ENCODE assay signal across 1 cellular context in genomic region chr17:74770498-74771318, GRCh38.
TF ChIP-seq lines count a peak whose summit lies in the region.

No MANE protein-coding gene starts in this region.

TF ChIP-seq in HepG2, 621 proteins besides CTCF, POLR2A, EP300 and RAD21 (continued from another document and continues in another):
- TF ChIP-seq ARID4A (CRISPR knock-in tag; IDR thresholded peaks at IDR 0.05; ENCODE audit: borderline replicate concordance) (peak; percentile 82; the same call in 1 of the 2 replicates), RFX1 (IDR thresholded peaks at IDR 0.05) (no peak), ZNF747 (CRISPR knock-in tag; IDR thresholded peaks at IDR 0.05; ENCODE audit: borderline replicate concordance) (peak; percentile 83; the same call in 1 of the 2 replicates), ZNF83 (CRISPR knock-in tag; IDR thresholded peaks at IDR 0.05; ENCODE audit: borderline replicate concordance) (0 out of 2 replicates have a peak, but pooled peaks have one; percentile 42), BCL3 (CRISPR knock-in tag; IDR thresholded peaks at IDR 0.05) (no peak), ZNF609 (CRISPR knock-in tag; IDR thresholded peaks at IDR 0.05; ENCODE audit: borderline replicate concordance) (no peak; the same call in 1 of the 2 replicates), PCBP2 (optimal IDR thresholded peaks at IDR 0.05; ENCODE audit: low read depth, low read length, poor library complexity, severe bottlenecking) (no peak), HDAC2 (CRISPR knock-in tag; IDR thresholded peaks at IDR 0.05) (peak; percentile 66; the same call in 1 of the 2 replicates), CAMTA2 (CRISPR knock-in tag; IDR thresholded peaks at IDR 0.05; ENCODE audit: borderline replicate concordance) (no peak), HMGXB3 (CRISPR knock-in tag; IDR thresholded peaks at IDR 0.05; ENCODE audit: borderline replicate concordance) (peak; percentile 20; the same call in 1 of the 2 replicates), ARID5B (CRISPR knock-in tag; IDR thresholded peaks at IDR 0.05) (peak; percentile 32), REXO4 (CRISPR knock-in tag; IDR thresholded peaks at IDR 0.05; ENCODE audit: borderline replicate concordance) (no peak), MTA1 (CRISPR knock-in tag; IDR thresholded peaks at IDR 0.05; ENCODE audit: borderline replicate concordance) (no peak), KAT7 (CRISPR knock-in tag; IDR thresholded peaks at IDR 0.05; ENCODE audit: borderline replicate concordance) (no peak), ERF (CRISPR knock-in tag; IDR thresholded peaks at IDR 0.05) (peak; percentile 77), ZNF101 (CRISPR knock-in tag; IDR thresholded peaks at IDR 0.05; ENCODE audit: borderline replicate concordance, low read depth) (no peak), ZNF496 (CRISPR knock-in tag; IDR thresholded peaks at IDR 0.05; ENCODE audit: insufficient replicate concordance) (no peak), ZBTB8A (CRISPR knock-in tag; IDR thresholded peaks at IDR 0.05; ENCODE audit: borderline replicate concordance, low read depth) (no peak; the same call in 1 of the 2 replicates), ZNF629 (CRISPR knock-in tag; conservative IDR thresholded peaks at IDR 0.05) (no peak), ZNF407 (CRISPR knock-in tag; IDR thresholded peaks at IDR 0.05; ENCODE audit: not compliant biosample characterization) (no peak), ZNF337 (CRISPR knock-in tag; IDR thresholded peaks at IDR 0.05; ENCODE audit: borderline replicate concordance, low read depth) (no peak), NPAS2 (CRISPR knock-in tag; IDR thresholded peaks at IDR 0.05; ENCODE audit: borderline replicate concordance) (no peak; the same call in 1 of the 2 replicates)
